10 cellular contexts compared by ENCODE assay signal in genomic region chr19:4868286-4868834, GRCh38. TPM values are rescaled to one million over a fixed set of nuclear protein-coding genes. Genes with fewer than 3 reads are reported as not detected.
A peak's percentile ranks its signal among the peaks of the same experiment; 100 is the strongest.
DNase-seq lines count a peak whose midpoint lies in the region; ATAC-seq, FAIRE-seq and TF ChIP-seq lines count a peak whose summit lies in the region.
"Had no signal": no experiment of that assay in that cellular context is flagged by ENCODE, and none has a peak within 500 bp of the region (broad histone marks: within the 10 kb centered on the region; RNA-seq: fewer than 3 reads in every experiment).

No MANE protein-coding gene starts in this region.

- H3K9ac ChIP-seq in BLaER1 treated with 17β-estradiol and CSF1 and Interleukin-3, amounts not matched to agents 10 nM and 100 nM = peak overlapping the region in 10 of 11 experiments; percentile 77 to 89 (median 83); a peak in 14 of 22 replicates
- no peak overlapping the region for H3K9ac ChIP-seq in KMS-11

- no peak for TF ChIP-seq POLR2A in breast epithelium (IDR thresholded peaks at IDR 0.05)
- no peak for TF ChIP-seq POLR2A in GM12892 (IDR thresholded peaks at IDR 0.05; ENCODE audit: low read depth, low read length)

- no peak for TF ChIP-seq CTCF in KMS-11 (conservative IDR thresholded peaks at IDR 0.05; ENCODE audit: low read depth, low read length)
- TF ChIP-seq CTCF in breast epithelium (IDR thresholded peaks at IDR 0.05) = no peak
- no peak for TF ChIP-seq CTCF in nephron progenitor cell (IDR thresholded peaks at IDR 0.05)

- peak overlapping the region; percentile 82 for H3K4me3 Mint-ChIP-seq in nephron progenitor cell

- peak overlapping the region in 8 of 10 experiments; percentile 76 to 95 (median 86); a peak in 10 of 20 replicates for H3K4me3 ChIP-seq in BLaER1 treated with 17β-estradiol and CSF1 and Interleukin-3, amounts not matched to agents 10 nM and 100 nM
- H3K4me3 ChIP-seq in KMS-11 (IDR thresholded peaks at IDR 0.05; ENCODE audit: insufficient read depth, low read depth, low read length) = no peak overlapping the region
- peak overlapping the region in 2 of 3 donors; percentile 87 to 95 for H3K4me3 ChIP-seq in breast epithelium

- ATAC-seq in HG02623 (IDR thresholded peaks at IDR 0.05; ENCODE audit: unreplicated experiment) = no peak

- intact Hi-C loops in breast epithelium (cut with DNase I; ENCODE audit: low total_unique reads) = loop anchor here (10.0 kb wide), 1 partner anchor 54 kb away; no protein-coding TSS in a partner anchor

- H3K9me3 ChIP-seq in BLaER1 treated with 17β-estradiol and CSF1 and Interleukin-3, amounts not matched to agents 10 nM and 100 nM (replicated peaks in 1 of 11) = no peaks in the 10 kb centered on the region
- no peaks in the 10 kb centered on the region for H3K9me3 ChIP-seq in breast epithelium

- H3K27ac Mint-ChIP-seq in nephron progenitor cell = no peak overlapping the region

- H3K36me3 ChIP-seq in BLaER1 treated with 17β-estradiol and CSF1 and Interleukin-3, amounts not matched to agents 10 nM and 100 nM = peaks cover 0 to 7% (median 4%) of the 10 kb centered on the region in 11 experiments; a peak in 7 of 22 replicates
- H3K36me3 ChIP-seq in KMS-11 (ENCODE audit: insufficient read depth) (no peaks in the 10 kb centered on the region), breast epithelium (no peaks in the 10 kb centered on the region)
- H3K36me3 ChIP-seq: WERI-Rb-1 had no signal

- H3K27me3 ChIP-seq in BLaER1 treated with 17β-estradiol and CSF1 and Interleukin-3, amounts not matched to agents 10 nM and 100 nM = no peaks in the 10 kb centered on the region
- H3K27me3 ChIP-seq in KMS-11 (ENCODE audit: insufficient read depth, low read depth) (no peaks in the 10 kb centered on the region; the same call in 1 of the 2 replicates), breast epithelium (no peaks in the 10 kb centered on the region)

- H3K27me3 Mint-ChIP-seq in nephron progenitor cell (ENCODE audit: low read depth, poor library complexity) = peaks cover 10% of the 10 kb centered on the region

- H3K4me1 ChIP-seq in BLaER1 treated with 17β-estradiol and CSF1 and Interleukin-3, amounts not matched to agents 10 nM and 100 nM = peaks cover 68 to 90% (median 85%) of the 10 kb centered on the region in 10 experiments
- H3K4me1 ChIP-seq in KMS-11 (ENCODE audit: low read depth, poor library complexity, severe bottlenecking) (no peaks in the 10 kb centered on the region), breast epithelium (no peaks in the 10 kb centered on the region)

- FAIRE-seq in GM12892 (lab: Jason Lieb, UNC) = no peak

- H4K20me1 ChIP-seq in BLaER1 treated with 17β-estradiol and CSF1 and Interleukin-3, amounts not matched to agents 10 nM and 100 nM = peaks cover 5 to 36% (median 15%) of the 10 kb centered on the region in 11 experiments; a peak in 15 of 22 replicates
- no peaks in the 10 kb centered on the region for H4K20me1 ChIP-seq in KMS-11 (ENCODE audit: insufficient read depth)

- H3K27ac ChIP-seq in BLaER1 treated with 17β-estradiol and CSF1 and Interleukin-3, amounts not matched to agents 10 nM and 100 nM = peak overlapping the region; percentile 54 to 86 (median 76); a peak in 20 of 22 replicates
- H3K27ac ChIP-seq in KMS-11 (no peak overlapping the region), breast epithelium (peak overlapping the region; percentile 90 to 97)
- H3K27ac ChIP-seq: WERI-Rb-1 had no signal

- peak overlapping the region; percentile 48 to 99 (median 82); a peak in 21 of 22 replicates for H3K4me2 ChIP-seq in BLaER1 treated with 17β-estradiol and CSF1 and Interleukin-3, amounts not matched to agents 10 nM and 100 nM
- peak overlapping the region; percentile 36; the same call in 1 of the 2 replicates for H3K4me2 ChIP-seq in KMS-11

- in situ Hi-C loops in G401 (cut with HindIII; ENCODE audit: low sequenced_read_pairs) = no loop called here

- H3K79me2 ChIP-seq in KMS-11 (ENCODE audit: insufficient read depth, low read depth) = no peaks in the 10 kb centered on the region

- peaks cover 31% of the 10 kb centered on the region for H3K4me1 Mint-ChIP-seq in nephron progenitor cell

- DNase-seq in breast epithelium (ENCODE audit: low spot score in 2 of 2) (no peak), nephron progenitor cell (no peak), GM12892 (ENCODE audit: insufficient read length) (no peak), G401 (ENCODE audit: low spot score) (no peak)
- DNase-seq in activated effector memory CD4-positive, alpha-beta T cell treated with Interleukin-2 at 50 U/mL for 16 hours = no peak
- DNase-seq: cerebellar nuclear complex had no signal

- peak overlapping the region; percentile 82; the same call in 1 of the 2 replicates for H2AFZ ChIP-seq in KMS-11 (ENCODE audit: low read depth)

- H3K9me3 Mint-ChIP-seq in nephron progenitor cell = no peaks in the 10 kb centered on the region

- H3K36me3 Mint-ChIP-seq in nephron progenitor cell (ENCODE audit: low read depth) = peaks cover 4% of the 10 kb centered on the region

RNA-seq across cellular contexts. Expression of gene PLIN3, which starts 0.9 kb away (rescaled TPM):
- total RNA-seq in breast epithelium = 10 to 100 TPM; 50.1 to 77.3 (median 53.8) TPM
- polyA plus RNA-seq in GM12892 (2012; ENCODE audit: missing spikeins) = 32.8 TPM
- total RNA-seq in G401 (2014; rRNA removed; shearing (Covaris generic)) = 231 TPM in 2 replicates

RNA-seq across cellular contexts. Expression of gene ARRDC5, which starts 34.3 kb away (rescaled TPM):
- under 1 TPM in 1 of 3 donors, not detected in 2; 0.64 TPM for total RNA-seq in breast epithelium
- not detected for polyA plus RNA-seq in GM12892 (2012; ENCODE audit: missing spikeins)
- total RNA-seq in G401 (2014; rRNA removed; shearing (Covaris generic)) = not detected in 2 replicates

RNA-seq across cellular contexts. Expression of gene TICAM1, which starts 36.8 kb away (rescaled TPM):
- total RNA-seq in breast epithelium = 1 to 10 TPM; 3.5 to 5.2 (median 4.7) TPM
- polyA plus RNA-seq in GM12892 (2012; ENCODE audit: missing spikeins) = 6.7 TPM
- total RNA-seq in G401 (2014; rRNA removed; shearing (Covaris generic)) = not detected in 2 replicates

RNA-seq across cellular contexts. Expression of gene UHRF1, which starts 40.9 kb away (rescaled TPM):
- total RNA-seq in breast epithelium = under 1 TPM; 0.32 to 0.66 (median 0.44) TPM
- polyA plus RNA-seq in GM12892 (2012; ENCODE audit: missing spikeins) = 21.6 TPM
- total RNA-seq in G401 (2014; rRNA removed; shearing (Covaris generic)) = 88.6 and 112 TPM in 2 replicates
